8 cellular contexts compared by ENCODE assay signal in genomic region chr17:18183334-18184142, GRCh38. TPM values are rescaled to one million over a fixed set of nuclear protein-coding genes. Genes with fewer than 3 reads are reported as not detected.
DNase-seq lines count a peak whose midpoint lies in the region; ATAC-seq, FAIRE-seq and TF ChIP-seq lines count a peak whose summit lies in the region.

Gene ALKBH5 (plus strand): TSS chr17:18183828. CDS start chr17:18184244, 416 bp downstream.

- peak; percentile 12 to 78; a peak in 3 of 4 replicates for TF ChIP-seq POLR2A in HepG2 (IDR thresholded peaks at IDR 0.05; ENCODE audit: insufficient read depth in 1 of 2, low read depth in 2 of 2, low read length in 2 of 2)

- intact Hi-C loops in CD4-positive, alpha-beta memory T cell (cut with micrococcal nuclease): loop anchor here (1.0 to 10.0 kb wide), 10 partner anchors 25 to 1529 kb away; partner anchors contain the start of genes ATPAF2, DRC3, DRG2 and GID4
- intact Hi-C loops in HepG2 (cut with micrococcal nuclease; ENCODE audit: unreplicated experiment): no loop called here

- H3K9me3 Mint-ChIP-seq in CD4-positive, alpha-beta memory T cell: peaks cover 0 to 2% (median 0%) of the 10 kb centered on the region in 8 donors

- H3K27ac ChIP-seq in CD4-positive, alpha-beta memory T cell (ENCODE audit: low read depth, low read length): peak within 1 kb of the TSS; percentile 89
- peak within 1 kb of the TSS; percentile 96 for H3K27ac ChIP-seq in HepG2 (ENCODE audit: extremely low read length, insufficient read depth, low read length)

- BruUV-seq in HepG2 (replicated peaks; lab: Mats Ljungman, UMichigan): no TSS peak

- peaks cover 44% of the 10 kb centered on the region for H3K79me2 ChIP-seq in HepG2 (ENCODE audit: insufficient read depth, low read length)

- peak within 1 kb of the TSS; percentile 97 to 99 (median 99) for H3K27ac Mint-ChIP-seq in CD4-positive, alpha-beta memory T cell

- 0% methylated on average over 17 of the region's 98 CpGs for WGBS in HepG2 (ENCODE audit: low lambda C conversion rate)

- H3K27me3 Mint-ChIP-seq in CD4-positive, alpha-beta memory T cell: no peaks in the 10 kb centered on the region

- peak within 1 kb of the TSS; percentile 94 to 99 (median 97) for H3K4me3 Mint-ChIP-seq in CD4-positive, alpha-beta memory T cell

- in situ Hi-C loops in HepG2 (cut with HindIII; ENCODE audit: extremely low pct_ligation_motif_present, low pct_unique_long_range_greater_than_20kb): no loop called here

- H3K9ac ChIP-seq in HepG2 (ENCODE audit: insufficient read depth, low read depth, low read length): peak within 1 kb of the TSS; percentile 87

- H3K9me3 ChIP-seq in CD4-positive, alpha-beta memory T cell (ENCODE audit: control insufficient read depth in 1 of 2, low read length in 2 of 2): no peaks in the 10 kb centered on the region
- H3K9me3 ChIP-seq in HepG2 (ENCODE audit: low read length): no peaks in the 10 kb centered on the region

- peak; percentile 72 for ATAC-seq in GM19438 (IDR thresholded peaks at IDR 0.05; ENCODE audit: low read depth, unreplicated experiment)
- peak; percentile 45 for ATAC-seq in HG03575 (IDR thresholded peaks at IDR 0.05; ENCODE audit: extremely low read depth, insufficient number of reproducible peaks, low FRiP score, unreplicated experiment)
- ATAC-seq in HepG2: peak; percentile 91

- peaks cover 7% of the 10 kb centered on the region for H3K36me3 ChIP-seq in CD4-positive, alpha-beta memory T cell (ENCODE audit: insufficient read depth, low read length)
- H3K36me3 ChIP-seq in HepG2 (replicated peaks in 1 of 2; ENCODE audit: control insufficient read depth in 1 of 2, insufficient read depth in 2 of 2, low read length in 2 of 2): peaks cover 3 to 18% of the 10 kb centered on the region in 2 experiments; a peak in 4 of 5 replicates

- peak; percentile 99 for FAIRE-seq in HepG2 (lab: Jason Lieb, UNC)

- peaks cover 34 to 65% (median 46%) of the 10 kb centered on the region in 4 donors for H3K4me1 Mint-ChIP-seq in CD4-positive, alpha-beta memory T cell

- H3K4me3 ChIP-seq in CD4-positive, alpha-beta memory T cell (ENCODE audit: low read length in 2 of 2): peak within 1 kb of the TSS; percentile 85 to 95
- H3K4me3 ChIP-seq in HepG2 (replicated peaks in 1 of 3; ENCODE audit: insufficient read depth in 1 of 3, low read depth in 2 of 3, low read length in 3 of 3): peak within 1 kb of the TSS; percentile 80 to 96 (median 81)

- H3K4me2 ChIP-seq in HepG2 (ENCODE audit: low read depth, low read length): peak within 1 kb of the TSS; percentile 99

- peaks cover 41% of the 10 kb centered on the region for H4K20me1 ChIP-seq in HepG2 (ENCODE audit: insufficient read depth, low read length)

- POLR2A ChIA-PET in CD4-positive, alpha-beta memory T cell (lab: Charles Lee; ENCODE audit: partially characterized antibody): interaction anchor here (0.6 to 3.7 kb wide), 23 partner anchors 10 to 433 kb away, joined by 3 to 28 read pairs (median 7); partner anchors contain the start of genes DRC3, FLII, LLGL1 and MIEF2
- POLR2A ChIA-PET in HepG2 (lab: Yijun Ruan, JAX): interaction anchor here (0.7 to 2.6 kb wide), 22 partner anchors 8 to 675 kb away, joined by 3 to 29 read pairs (median 4); partner anchors contain the start of genes DRC3, LLGL1, PRPSAP2 and SHMT1

- DNase-seq in CD4-positive, alpha-beta memory T cell: peak; percentile 98 to 99 (median 99)
- DNase-seq in NCI-H82 (lab: John Stamatoyannopoulos, UW): peak; percentile 100
- DNase-seq in activated CD4-positive, alpha-beta T cell treated with anti-CD3 and anti-CD28 coated beads, Interleukin-2, amount 50 U/mL, for 48 hours: peak; percentile 95
- DNase-seq in dermis microvascular lymphatic vessel endothelial cell (ENCODE audit: low read depth in 2 of 2): peak; percentile 99 to 100
- peak; percentile 99 for DNase-seq in HepG2 (ENCODE audit: low spot score)
- peak; percentile 97 for DNase-seq in stimulated activated CD4-positive, alpha-beta T cell treated with anti-CD3 and anti-CD28 coated beads, Interleukin-4, amount 100 ng/mL, for 1 hour

- peaks cover 48% of the 10 kb centered on the region for H3K4me1 ChIP-seq in CD4-positive, alpha-beta memory T cell (ENCODE audit: insufficient read depth, low read length)
- peaks cover 58% of the 10 kb centered on the region for H3K4me1 ChIP-seq in HepG2 (ENCODE audit: insufficient read depth, low read length)

- TF ChIP-seq CTCF in HepG2 (CRISPR knock-in tag; IDR thresholded peaks at IDR 0.05): peak; percentile 70

- TF ChIP-seq RAD21 in HepG2 (CRISPR knock-in tag; IDR thresholded peaks at IDR 0.05): peak; percentile 46

- CTCF ChIA-PET in CD4-positive, alpha-beta memory T cell (lab: Charles Lee; ENCODE audit: partially characterized antibody): interaction anchor here (1.2 to 4.6 kb wide), 4 partner anchors 8 to 42 kb away, joined by 3 to 16 read pairs (median 4); no protein-coding TSS in a partner anchor
- CTCF ChIA-PET in HepG2 (lab: Yijun Ruan, JAX; ENCODE audit: low intra/inter-chr PET ratio, low total read pairs): no interaction called here

- no peaks in the 10 kb centered on the region for H3K27me3 ChIP-seq in CD4-positive, alpha-beta memory T cell (ENCODE audit: insufficient read depth, low read length)
- H3K27me3 ChIP-seq in HepG2 (ENCODE audit: control insufficient read depth in 1 of 2, insufficient read depth in 2 of 2, low read length in 2 of 2): no peaks in the 10 kb centered on the region

- H2AFZ ChIP-seq in HepG2 (ENCODE audit: low read length): no peak within 1 kb of the TSS

- peaks cover 6 to 35% of the 10 kb centered on the region in 2 donors for H3K36me3 Mint-ChIP-seq in CD4-positive, alpha-beta memory T cell

- TF ChIP-seq EP300 in HepG2 (IDR thresholded peaks at IDR 0.05; ENCODE audit: low read depth in 2 of 2, low read length in 2 of 2): peak in 1 of 2 experiments; percentile 32; a peak in 1 of 4 replicates
- TF ChIP-seq EP300 in HepG2 (CRISPR knock-in tag; IDR thresholded peaks at IDR 0.05; ENCODE audit: borderline replicate concordance): no peak

TF ChIP-seq in HepG2, 621 proteins besides CTCF, POLR2A, EP300 and RAD21 (continues in another document):
- peak; percentile 21; the same call in 1 of the 2 replicates for TF ChIP-seq HNRNPUL1 (IDR thresholded peaks at IDR 0.05; ENCODE audit: low read depth, low read length)
- no peak for TF ChIP-seq SYNCRIP (IDR thresholded peaks at IDR 0.05; ENCODE audit: insufficient read depth, low read depth, low read length)
- TF ChIP-seq, protein P1, sequence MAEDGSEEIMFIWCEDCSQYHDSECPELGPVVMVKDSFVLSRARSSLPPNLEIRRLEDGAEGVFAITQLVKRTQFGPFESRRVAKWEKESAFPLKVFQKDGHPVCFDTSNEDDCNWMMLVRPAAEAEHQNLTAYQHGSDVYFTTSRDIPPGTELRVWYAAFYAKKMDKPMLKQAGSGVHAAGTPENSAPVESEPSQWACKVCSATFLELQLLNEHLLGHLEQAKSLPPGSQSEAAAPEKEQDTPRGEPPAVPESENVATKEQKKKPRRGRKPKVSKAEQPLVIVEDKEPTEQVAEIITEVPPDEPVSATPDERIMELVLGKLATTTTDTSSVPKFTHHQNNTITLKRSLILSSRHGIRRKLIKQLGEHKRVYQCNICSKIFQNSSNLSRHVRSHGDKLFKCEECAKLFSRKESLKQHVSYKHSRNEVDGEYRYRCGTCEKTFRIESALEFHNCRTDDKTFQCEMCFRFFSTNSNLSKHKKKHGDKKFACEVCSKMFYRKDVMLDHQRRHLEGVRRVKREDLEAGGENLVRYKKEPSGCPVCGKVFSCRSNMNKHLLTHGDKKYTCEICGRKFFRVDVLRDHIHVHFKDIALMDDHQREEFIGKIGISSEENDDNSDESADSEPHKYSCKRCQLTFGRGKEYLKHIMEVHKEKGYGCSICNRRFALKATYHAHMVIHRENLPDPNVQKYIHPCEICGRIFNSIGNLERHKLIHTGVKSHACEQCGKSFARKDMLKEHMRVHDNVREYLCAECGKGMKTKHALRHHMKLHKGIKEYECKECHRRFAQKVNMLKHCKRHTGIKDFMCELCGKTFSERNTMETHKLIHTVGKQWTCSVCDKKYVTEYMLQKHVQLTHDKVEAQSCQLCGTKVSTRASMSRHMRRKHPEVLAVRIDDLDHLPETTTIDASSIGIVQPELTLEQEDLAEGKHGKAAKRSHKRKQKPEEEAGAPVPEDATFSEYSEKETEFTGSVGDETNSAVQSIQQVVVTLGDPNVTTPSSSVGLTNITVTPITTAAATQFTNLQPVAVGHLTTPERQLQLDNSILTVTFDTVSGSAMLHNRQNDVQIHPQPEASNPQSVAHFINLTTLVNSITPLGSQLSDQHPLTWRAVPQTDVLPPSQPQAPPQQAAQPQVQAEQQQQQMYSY (CRISPR knock-in tag; IDR thresholded peaks at IDR 0.05): peak; percentile 63
- TF ChIP-seq SATB2 (CRISPR knock-in tag; IDR thresholded peaks at IDR 0.05): 0 out of 2 replicates have a peak, but pooled peaks have one; percentile 8
- TF ChIP-seq SRF (IDR thresholded peaks at IDR 0.05; ENCODE audit: low read depth, low read length): peak; percentile 35; the same call in 1 of the 2 replicates

RNA-seq across cellular contexts. Expression of gene ALKBH5, which starts in this region (rescaled TPM):
- 100 to 1,000 TPM; 119 TPM for total RNA-seq in CD4-positive, alpha-beta memory T cell
- 100 to 1,000 TPM; 128 to 132 TPM for polyA plus RNA-seq in CD4-positive, alpha-beta memory T cell
- 57.9 and 71.8 TPM in 2 replicates for total RNA-seq in dermis microvascular lymphatic vessel endothelial cell
- 68.9 and 77.9 TPM in 2 replicates for total RNA-seq in HepG2 (2016; rRNA removed; fragmentation: Illumina TruSeq; extraction: Trizol)
- total RNA-seq in HepG2 (2016; cell fraction: cytosol; rRNA removed; fragmentation: Illumina TruSeq; extraction: Trizol; ENCODE audit: low read depth): 33.0 and 40.4 TPM in 2 replicates
- 67.3 and 68.1 TPM in 2 replicates for total RNA-seq in HepG2 (2016; cell fraction: insoluble cytoplasmic fraction; rRNA removed; fragmentation: Illumina TruSeq; extraction: Trizol)
- 116 and 133 TPM in 2 replicates for total RNA-seq in HepG2 (2016; cell fraction: membrane; rRNA removed; fragmentation: Illumina TruSeq; extraction: Trizol)
- total RNA-seq in HepG2 (2016; cell fraction: nucleus; rRNA removed; fragmentation: Illumina TruSeq; extraction: Trizol): 33.2 and 35.5 TPM in 2 replicates
- polyA plus RNA-seq in HepG2 (2011; rRNA removed): 76.9 and 81.4 TPM in 2 replicates
- 86.0 TPM in 2 replicates for polyA plus RNA-seq in HepG2 (2011; cell fraction: cytosol; rRNA removed)
- polyA plus RNA-seq in HepG2 (2011; cell fraction: nucleus; rRNA removed): 33.7 and 38.7 TPM in 2 replicates
- 40.0 and 40.1 TPM in 2 replicates for polyA plus RNA-seq in HepG2 (2012)
- 28.2 and 39.0 TPM in 2 replicates for polyA plus RNA-seq in HepG2 (2016; cell fraction: cytosol; fragmentation: Illumina TruSeq; extraction: Trizol; ENCODE audit: low read depth)
- polyA plus RNA-seq in HepG2 (2016; cell fraction: insoluble cytoplasmic fraction; fragmentation: Illumina TruSeq; extraction: Trizol; ENCODE audit: low read depth): 72.9 and 78.4 TPM in 2 replicates
- polyA plus RNA-seq in HepG2 (2016; cell fraction: membrane; fragmentation: Illumina TruSeq; extraction: Trizol; ENCODE audit: low read depth): 87.0 and 103 TPM in 2 replicates
- 49.9 and 55.5 TPM in 2 replicates for polyA plus RNA-seq in HepG2 (2016; cell fraction: nucleus; fragmentation: Illumina TruSeq; extraction: Trizol; ENCODE audit: insufficient read depth, low read depth)
- polyA minus RNA-seq in HepG2 (2011; rRNA and poly(A)+ RNA removed; ENCODE audit: low replicate concordance): 171 and 230 TPM in 2 replicates
- 93.0 and 100 TPM in 2 replicates for polyA minus RNA-seq in HepG2 (2011; cell fraction: cytosol; rRNA and poly(A)+ RNA removed)
- 24.7 and 35.2 TPM in 2 replicates for polyA minus RNA-seq in HepG2 (2011; cell fraction: nucleus; rRNA and poly(A)+ RNA removed)

Comparison
In these comparisons a context has a peak if more than half of its experiments do, and no peak if none do; other contexts are left out.
1. Peak in every context shown above with its lines: DNase-seq, ATAC-seq, H3K4me3 ChIP-seq and H3K27ac ChIP-seq.